ENCODE assay signal across 24 cellular contexts in genomic region chr1:169046671-169047070, GRCh38. TPM values are rescaled to one million over a fixed set of nuclear protein-coding genes. Genes with fewer than 3 reads are reported as not detected.
DNase-seq lines count a peak whose midpoint lies in the region; ATAC-seq and TF ChIP-seq lines count a peak whose summit lies in the region.
"Had no signal": no experiment of that assay in that cellular context is flagged by ENCODE, and none has a peak within 500 bp of the region (broad histone marks: within the 10 kb centered on the region; RNA-seq: fewer than 3 reads in every experiment).

No MANE protein-coding gene starts in this region.

- ATAC-seq in CD4-positive, CD25-positive, alpha-beta regulatory T cell (ENCODE audit: low read depth in 2 of 2), result no peak
- no peak for ATAC-seq in activated T-helper 17 cell treated with anti-CD3 and anti-CD28 coated beads, Interleukin-2, amount 50 U/mL, for 72 hours (replicated peaks)
- no peak for ATAC-seq in GM21447 (IDR thresholded peaks at IDR 0.05; ENCODE audit: unreplicated experiment)
- ATAC-seq: GM23338, HCT116 had no signal

- peaks cover 3% of the 10 kb centered on the region for H3K9me3 Mint-ChIP-seq in T-helper 1 cell treated with Interleukin-12 subunit alpha and Interleukin-12 subunit beta and Interleukin-4 antibody, amounts not matched to agents 30 μg/mL and 1 μg/mL, for 36 hours
- no peaks in the 10 kb centered on the region for H3K9me3 Mint-ChIP-seq in CD4-positive, CD25-positive, alpha-beta regulatory T cell
- no peaks in the 10 kb centered on the region for H3K9me3 Mint-ChIP-seq in activated T-helper 17 cell treated with anti-CD3 and anti-CD28 coated beads, Interleukin-2, amount 50 U/mL, for 72 hours
- no peaks in the 10 kb centered on the region for H3K9me3 Mint-ChIP-seq in HFFc6
- H3K9me3 Mint-ChIP-seq: GM23338 had no signal

- peaks cover 23% of the 10 kb centered on the region for H3K4me1 ChIP-seq in CD4-positive, CD25-positive, alpha-beta regulatory T cell (ENCODE audit: control insufficient read depth, insufficient read depth, low read length, poor library complexity, severe bottlenecking)
- H3K4me1 ChIP-seq in mucosa of rectum (ENCODE audit: control insufficient read depth in 2 of 2, insufficient read depth in 2 of 2, low read length in 2 of 2), result peaks cover 9 to 33% of the 10 kb centered on the region in 2 donors
- H3K4me1 ChIP-seq: Caco-2 had no signal

- H3K27me3 ChIP-seq in CD4-positive, CD25-positive, alpha-beta regulatory T cell (ENCODE audit: control insufficient read depth, insufficient read depth, low read length), result no peaks in the 10 kb centered on the region
- no peaks in the 10 kb centered on the region for H3K27me3 ChIP-seq in mucosa of rectum (ENCODE audit: control insufficient read depth in 2 of 2, insufficient read depth in 2 of 2, low read length in 2 of 2)

- no peaks in the 10 kb centered on the region for H3K27me3 Mint-ChIP-seq in T-helper 1 cell treated with Interleukin-12 subunit alpha and Interleukin-12 subunit beta and Interleukin-4 antibody, amounts not matched to agents 30 μg/mL and 1 μg/mL, for 36 hours (ENCODE audit: low read depth)
- H3K27me3 Mint-ChIP-seq in CD4-positive, CD25-positive, alpha-beta regulatory T cell, result no peaks in the 10 kb centered on the region
- no peaks in the 10 kb centered on the region for H3K27me3 Mint-ChIP-seq in activated T-helper 17 cell treated with anti-CD3 and anti-CD28 coated beads, Interleukin-2, amount 50 U/mL, for 72 hours
- peaks cover 10% of the 10 kb centered on the region; the same call in 1 of the 2 replicates for H3K27me3 Mint-ChIP-seq in HFFc6 (ENCODE audit: insufficient read depth)

- no peak overlapping the region for H3K27ac ChIP-seq in CD4-positive, CD25-positive, alpha-beta regulatory T cell (ENCODE audit: insufficient read depth, low read length, poor library complexity, severe bottlenecking)
- peak overlapping the region; percentile 83 to 92 for H3K27ac ChIP-seq in mucosa of rectum (ENCODE audit: low read depth in 2 of 2, low read length in 2 of 2)

- H3K9ac ChIP-seq in mucosa of rectum (ENCODE audit: low read depth in 1 of 2, low read length in 2 of 2), result peak overlapping the region; percentile 16 to 35

- peaks cover 10% of the 10 kb centered on the region for H3K36me3 Mint-ChIP-seq in T-helper 1 cell treated with Interleukin-12 subunit alpha and Interleukin-12 subunit beta and Interleukin-4 antibody, amounts not matched to agents 30 μg/mL and 1 μg/mL, for 36 hours (ENCODE audit: low read depth)
- no peaks in the 10 kb centered on the region for H3K36me3 Mint-ChIP-seq in CD4-positive, CD25-positive, alpha-beta regulatory T cell
- H3K36me3 Mint-ChIP-seq in activated T-helper 17 cell treated with anti-CD3 and anti-CD28 coated beads, Interleukin-2, amount 50 U/mL, for 72 hours (ENCODE audit: low read depth), result peaks cover 10% of the 10 kb centered on the region
- H3K36me3 Mint-ChIP-seq in HFFc6 (ENCODE audit: low read depth), result no peaks in the 10 kb centered on the region

- TF ChIP-seq CTCF in HFFc6 (IDR thresholded peaks at IDR 0.05), result no peak

- no peaks in the 10 kb centered on the region for H3K9me3 ChIP-seq in CD4-positive, CD25-positive, alpha-beta regulatory T cell (ENCODE audit: control insufficient read depth in 2 of 2, low read length in 2 of 2)
- H3K9me3 ChIP-seq in mucosa of rectum (ENCODE audit: control insufficient read depth in 2 of 2, low read length in 2 of 2), result no peaks in the 10 kb centered on the region
- H3K9me3 ChIP-seq: Caco-2, MG63 had no signal

- H3K4me3 Mint-ChIP-seq in T-helper 1 cell treated with Interleukin-12 subunit alpha and Interleukin-12 subunit beta and Interleukin-4 antibody, amounts not matched to agents 30 μg/mL and 1 μg/mL, for 36 hours, result no peak overlapping the region
- H3K4me3 Mint-ChIP-seq in CD4-positive, CD25-positive, alpha-beta regulatory T cell, result no peak overlapping the region
- H3K4me3 Mint-ChIP-seq in activated T-helper 17 cell treated with anti-CD3 and anti-CD28 coated beads, Interleukin-2, amount 50 U/mL, for 72 hours, result peak overlapping the region; percentile 67
- H3K4me3 Mint-ChIP-seq in HFFc6, result no peak overlapping the region
- H3K4me3 Mint-ChIP-seq: B cell, GM23338 had no signal

- DNase-seq in T-helper 1 cell (no peak), NCI-H2081 treated with DMSO at 0.1 percent for 48 hours (lab: John Stamatoyannopoulos, UW) (no peak), HFFc6 (no peak)
- no peak for DNase-seq in CD4-positive, CD25-positive, alpha-beta regulatory T cell
- DNase-seq: 8988T; Caco-2; GDM1; Kasumi-1; MG63; NCI-H1092; NCI-H1436 treated with DMSO at 0.1 percent for 48 hours; NCI-H2029; NCI-H2171 treated with DMSO at 0.1 percent for 48 hours; NCI-H510A; NCI-H748 treated with DMSO at 0.1 percent for 48 hours; NK-92 treated with Interleukin-12 subunit alpha and Interleukin-12 subunit beta, amount 100 ng/mL, for 24 hours; SHP77 had no signal

- peak overlapping the region; percentile 28 for H3K27ac Mint-ChIP-seq in T-helper 1 cell treated with Interleukin-12 subunit alpha and Interleukin-12 subunit beta and Interleukin-4 antibody, amounts not matched to agents 30 μg/mL and 1 μg/mL, for 36 hours
- H3K27ac Mint-ChIP-seq in CD4-positive, CD25-positive, alpha-beta regulatory T cell, result peak overlapping the region in 2 of 3 donors; percentile 22 to 75
- peak overlapping the region; percentile 54 for H3K27ac Mint-ChIP-seq in activated T-helper 17 cell treated with anti-CD3 and anti-CD28 coated beads, Interleukin-2, amount 50 U/mL, for 72 hours
- H3K27ac Mint-ChIP-seq in HFFc6, result no peak overlapping the region
- H3K27ac Mint-ChIP-seq: B cell, GM23338 had no signal

- no peak overlapping the region for H3K4me3 ChIP-seq in CD4-positive, CD25-positive, alpha-beta regulatory T cell (ENCODE audit: low read depth, low read length)
- H3K4me3 ChIP-seq in mucosa of rectum (ENCODE audit: low read length in 2 of 2), result no peak overlapping the region
- H3K4me3 ChIP-seq: GM23338, MG63 had no signal

- H3K4me1 Mint-ChIP-seq in T-helper 1 cell treated with Interleukin-12 subunit alpha and Interleukin-12 subunit beta and Interleukin-4 antibody, amounts not matched to agents 30 μg/mL and 1 μg/mL, for 36 hours (ENCODE audit: low read depth), result peaks cover 66% of the 10 kb centered on the region
- H3K4me1 Mint-ChIP-seq in CD4-positive, CD25-positive, alpha-beta regulatory T cell, result peaks cover 18 to 67% (median 50%) of the 10 kb centered on the region in 4 donors
- H3K4me1 Mint-ChIP-seq in activated T-helper 17 cell treated with anti-CD3 and anti-CD28 coated beads, Interleukin-2, amount 50 U/mL, for 72 hours, result peaks cover 62% of the 10 kb centered on the region
- H3K4me1 Mint-ChIP-seq in HFFc6 (ENCODE audit: low read depth), result no peaks in the 10 kb centered on the region
- H3K4me1 Mint-ChIP-seq: GM23338 had no signal

- H3K36me3 ChIP-seq in CD4-positive, CD25-positive, alpha-beta regulatory T cell (ENCODE audit: control insufficient read depth, insufficient read depth, low read length), result no peaks in the 10 kb centered on the region
- H3K36me3 ChIP-seq in mucosa of rectum (ENCODE audit: control insufficient read depth in 2 of 2, insufficient read depth in 2 of 2, low read length in 2 of 2), result no peaks in the 10 kb centered on the region
- H3K36me3 ChIP-seq: MG63 had no signal

RNA-seq across cellular contexts. Expression of gene ATP1B1, which starts 59.8 kb away (rescaled TPM):
- total RNA-seq in CD4-positive, CD25-positive, alpha-beta regulatory T cell, result 25.0 TPM
- polyA plus RNA-seq in CD4-positive, CD25-positive, alpha-beta regulatory T cell, result 10 to 100 TPM in 1 of 4 donors, 1 to 10 TPM in 3; 3.1 to 10.0 (median 6.0) TPM
- total RNA-seq in activated T-helper 17 cell treated with anti-CD3 and anti-CD28 coated beads, Interleukin-2, amount 50 U/mL, for 72 hours, result 10 to 100 TPM in 1 of 2 donors, 1 to 10 TPM in 1; 3.4 to 51.8 TPM
- total RNA-seq in HFFc6 (2021; fragmentation: NEBNext Ultra II Directional; extraction: Animal tissue kit (Norgen Biotek cat#: 25700)), result 10 to 100 TPM; 30.6 to 48.5 (median 42.9) TPM
